1 cellular context compared by ENCODE assay signal in genomic region chr1:228164561-228165371, GRCh38.
A peak's percentile ranks its signal among the peaks of the same experiment; 100 is the strongest.
TF ChIP-seq lines count a peak whose summit lies in the region.

No MANE protein-coding gene starts in this region.

TF ChIP-seq in K562, 482 proteins besides CTCF, POLR2A, EP300 and RAD21 (continued from another document):
- TF ChIP-seq SIN3A (IDR thresholded peaks at IDR 0.05; ENCODE audit: borderline replicate concordance in 2 of 2, control insufficient read depth in 1 of 2, low read depth in 2 of 2, low read length in 2 of 2): peak in 1 of 2 experiments; percentile 72; a peak in 1 of 4 replicates
- TF ChIP-seq RFX1 (IDR thresholded peaks at IDR 0.05): no peak
- TF ChIP-seq ZSCAN32 (CRISPR knock-in tag; IDR thresholded peaks at IDR 0.05): no peak
- TF ChIP-seq MXD1 (CRISPR knock-in tag; IDR thresholded peaks at IDR 0.05; ENCODE audit: borderline replicate concordance, poor library complexity, severe bottlenecking): no peak
- TF ChIP-seq GABPB1 (CRISPR knock-in tag; IDR thresholded peaks at IDR 0.05): peak; percentile 54; the same call in 1 of the 2 replicates
- no peak for TF ChIP-seq ILK (tag; IDR thresholded peaks at IDR 0.05; ENCODE audit: borderline replicate concordance, low read depth)
- TF ChIP-seq HDGF (IDR thresholded peaks at IDR 0.05): no peak
- TF ChIP-seq PPARD (CRISPR knock-in tag; IDR thresholded peaks at IDR 0.05): no peak
- TF ChIP-seq SLC30A9 (CRISPR knock-in tag; IDR thresholded peaks at IDR 0.05): no peak
- peak; percentile 65 for TF ChIP-seq NKRF (IDR thresholded peaks at IDR 0.05; ENCODE audit: borderline replicate concordance)
